In genomic region chr5:35842856-35843255, GRCh38 we compare ENCODE assay signal across 32 cellular contexts.
"Had no signal": no experiment of that assay in that cellular context is flagged by ENCODE, and none has a peak within 500 bp of the region (broad histone marks: within the 10 kb centered on the region; RNA-seq: fewer than 3 reads in every experiment).

No MANE protein-coding gene starts in this region.

- ATAC-seq: activated CD4-positive, CD25-positive, alpha-beta regulatory T cell treated with anti-CD3 and anti-CD28 coated beads, Interleukin-2, amount 50 U/mL, for 24 hours; activated CD8-positive, alpha-beta T cell treated with anti-CD3 and anti-CD28 coated beads for 36 hours; activated T-cell treated with anti-CD3 and anti-CD28 coated beads, Interleukin-2, amount 50 U/mL, for 4 hours; esophagus mucosa; gastrocnemius medialis; heart left ventricle; T-cell had no signal

- H3K4me1 Mint-ChIP-seq: activated B cell treated with CpG ODN at 0.5 μM for 24 hours, endodermal cell had no signal

- H3K4me3 Mint-ChIP-seq: activated B cell treated with CpG ODN at 0.5 μM for 24 hours; activated CD8-positive, alpha-beta T cell treated with anti-CD3 and anti-CD28 coated beads for 36 hours; activated naive CD4-positive, alpha-beta T cell treated with anti-CD3 and anti-CD28 coated beads for 36 hours; activated naive CD8-positive, alpha-beta T cell; activated T-cell treated with anti-CD3 and anti-CD28 coated beads, Interleukin-2, amount 50 U/mL, for 4 hours; central memory CD8-positive, alpha-beta T cell; dendritic cell treated with granulocyte-macrophage colony-stimulating factor and Interleukin-4, amounts not matched to agents 40 ng/mL and 50 ng/mL, for 4 days; endodermal cell; T-cell; T-helper 1 cell treated with Interleukin-12 subunit alpha and Interleukin-12 subunit beta and Interleukin-4 antibody, amounts not matched to agents 30 μg/mL and 1 μg/mL, for 36 hours had no signal

- H3K9me3 Mint-ChIP-seq: central memory CD8-positive, alpha-beta T cell had no signal

- H3K27ac ChIP-seq: brain microvascular endothelial cell, coronary artery, dorsolateral prefrontal cortex, gastrocnemius medialis, heart left ventricle, WERI-Rb-1 had no signal

- H3K27me3 Mint-ChIP-seq: activated B cell treated with CpG ODN at 0.5 μM for 24 hours; activated CD8-positive, alpha-beta T cell treated with anti-CD3 and anti-CD28 coated beads for 36 hours; activated naive CD8-positive, alpha-beta T cell; central memory CD8-positive, alpha-beta T cell; T-cell had no signal

- H3K4me1 ChIP-seq: gastrocnemius medialis, heart left ventricle had no signal

- FAIRE-seq: astrocyte, bronchial epithelial cell had no signal

- DNase-seq: activated B cell treated with CpG ODN at 0.5 μM for 24 hours; activated CD4-positive, alpha-beta T cell treated with anti-CD3 and anti-CD28 coated beads for 48 hours; activated CD4-positive, alpha-beta T cell treated with anti-CD3 and anti-CD28 coated beads, Interleukin-2, amount 50 U/mL, for 1 hour; activated CD4-positive, alpha-beta T cell treated with anti-CD3 and anti-CD28 coated beads, Interleukin-2, amount 50 U/mL, for 48 hours; activated CD8-positive, alpha-beta memory T cell treated with anti-CD3 and anti-CD28 coated beads for 24 hours; activated CD8-positive, alpha-beta T cell treated with anti-CD3 and anti-CD28 coated beads for 36 hours; activated effector memory CD4-positive, alpha-beta T cell treated with anti-CD3 and anti-CD28 coated beads, Interleukin-2, amount 50 U/mL, for 16 hours; activated naive CD4-positive, alpha-beta T cell treated with anti-CD3 and anti-CD28 coated beads for 36 hours; activated T-cell treated with anti-CD3 and anti-CD28 coated beads, Interleukin-2, amount 50 U/mL, for 4 hours; amniotic stem cell; anterior cingulate cortex; brain microvascular endothelial cell; dorsolateral prefrontal cortex; effector memory CD4-positive, alpha-beta T cell; endodermal cell; foreskin fibroblast; gastrocnemius medialis; glutamatergic neuron; heart left ventricle; T-cell; T-helper 9 cell; WERI-Rb-1 had no signal

- H3K4me3 ChIP-seq: coronary artery, dorsolateral prefrontal cortex, gastrocnemius medialis, heart left ventricle had no signal

- H3K27ac Mint-ChIP-seq: activated B cell treated with CpG ODN at 0.5 μM for 24 hours; activated CD8-positive, alpha-beta T cell treated with anti-CD3 and anti-CD28 coated beads for 36 hours; activated naive CD4-positive, alpha-beta T cell treated with anti-CD3 and anti-CD28 coated beads for 36 hours; activated naive CD8-positive, alpha-beta T cell; activated T-helper 2 cell treated with anti-CD3 and anti-CD28 coated beads, Interferon-gamma antibody, Interleukin-2, Interleukin-4, amounts not matched to agents 10 μg/mL and 5 μg/mL and 100 μg/mL, durations not matched to agents 14 hours and 24 hours and 36 hours; dendritic cell treated with granulocyte-macrophage colony-stimulating factor and Interleukin-4, amounts not matched to agents 40 ng/mL and 50 ng/mL, for 4 days; endodermal cell; T-cell; T-helper 1 cell treated with Interleukin-12 subunit alpha and Interleukin-12 subunit beta and Interleukin-4 antibody, amounts not matched to agents 30 μg/mL and 1 μg/mL, for 36 hours had no signal

- H3K36me3 ChIP-seq: brain microvascular endothelial cell, gastrocnemius medialis, heart left ventricle, WERI-Rb-1 had no signal
